ENCODE assay signal across 8 cellular contexts in genomic region chr2:240060977-240061591, GRCh38. TPM values are rescaled to one million over a fixed set of nuclear protein-coding genes. Genes with fewer than 3 reads are reported as not detected.
DNase-seq lines count a peak whose midpoint lies in the region; ATAC-seq, FAIRE-seq and TF ChIP-seq lines count a peak whose summit lies in the region.

No MANE protein-coding gene starts in this region.

- no peaks in the 10 kb centered on the region for H3K9me3 Mint-ChIP-seq in naive B cell

- FAIRE-seq in A204.1 (lab: Jason Lieb, UNC) (peak; percentile 94), urothelium cell line (lab: Jason Lieb, UNC) (no peak)

- no peaks in the 10 kb centered on the region for H3K4me1 Mint-ChIP-seq in naive B cell

- DNase-seq in GM06990 (ENCODE audit: extremely low read depth, insufficient read length) (no peak), NCI-H146 (lab: John Stamatoyannopoulos, UW) (peak; percentile 22), epithelial cell of esophagus (ENCODE audit: low read depth) (peak; percentile 67), naive B cell (peak; percentile 15), urothelium cell line (ENCODE audit: low spot score) (peak; percentile 40), NCI-H446 treated with DMSO at 0.1 percent for 48 hours (lab: John Stamatoyannopoulos, UW) (no peak)

- ATAC-seq in activated CD4-positive, CD25-positive, alpha-beta regulatory T cell treated with anti-CD3 and anti-CD28 coated beads, Interleukin-2, amount 50 U/mL, for 24 hours = peak; percentile 55 to 62
- ATAC-seq in naive B cell (ENCODE audit: low read depth in 2 of 2) = peak; percentile 47 to 49

- no peaks in the 10 kb centered on the region; the same call in 1 of the 2 replicates for H3K27me3 ChIP-seq in GM06990 (replicated peaks; ENCODE audit: control insufficient read depth, insufficient read depth, low read length)

- no peak overlapping the region for H3K27ac Mint-ChIP-seq in naive B cell

- TF ChIP-seq CTCF in GM06990 (IDR thresholded peaks at IDR 0.05; ENCODE audit: insufficient read depth, low read length, poor library complexity, severe bottlenecking) = peak; percentile 54
- peak; percentile 75 for TF ChIP-seq CTCF in epithelial cell of esophagus (IDR thresholded peaks at IDR 0.05; ENCODE audit: insufficient read depth, low read depth, low read length, missing control alignments)

- peaks cover 22 to 39% (median 35%) of the 10 kb centered on the region in 3 donors for H3K27me3 Mint-ChIP-seq in naive B cell

- no peaks in the 10 kb centered on the region for H3K36me3 Mint-ChIP-seq in naive B cell

- H3K36me3 ChIP-seq in GM06990 (ENCODE audit: control insufficient read depth, insufficient read depth, low read length) = no peaks in the 10 kb centered on the region

- no peak overlapping the region for H3K4me3 Mint-ChIP-seq in naive B cell

- no peak overlapping the region for H3K4me3 ChIP-seq in GM06990 (replicated peaks; ENCODE audit: low read depth, low read length)
- H3K4me3 ChIP-seq in epithelial cell of esophagus (ENCODE audit: low read length) = no peak overlapping the region

RNA-seq across cellular contexts. Expression of gene OR6B3, which starts 7.8 kb away (rescaled TPM):
- not detected for polyA plus RNA-seq in naive B cell (ENCODE audit: low read depth in 6 of 6)

RNA-seq across cellular contexts. Expression of gene OR6B2, which starts 30.9 kb away (rescaled TPM):
- polyA plus RNA-seq in naive B cell (ENCODE audit: low read depth in 6 of 6) = not detected

RNA-seq across cellular contexts. Expression of gene NDUFA10, which starts 35.9 kb away (rescaled TPM):
- polyA plus RNA-seq in naive B cell (ENCODE audit: low read depth in 6 of 6) = 100 to 1,000 TPM; 109 to 166 (median 129) TPM

Comparison
In these comparisons a context has a peak if more than half of its experiments do, and no peak if none do; other contexts are left out.
1. DNase-seq: peak in NCI-H146 (single experiment), epithelial cell of esophagus (single experiment), naive B cell (single experiment) and urothelium cell line (single experiment); none in GM06990 (single experiment) and NCI-H446 treated with DMSO at 0.1 percent for 48 hours (single experiment).